In genomic region chr16:68299571-68300453, GRCh38 we compare ENCODE assay signal across 11 cellular contexts. TPM values are rescaled to one million over a fixed set of nuclear protein-coding genes. Genes with fewer than 3 reads are reported as not detected.
DNase-seq lines count a peak whose midpoint lies in the region; ATAC-seq and TF ChIP-seq lines count a peak whose summit lies in the region.
"Had no signal": no experiment of that assay in that cellular context is flagged by ENCODE, and none has a peak within 500 bp of the region (broad histone marks: within the 10 kb centered on the region; RNA-seq: fewer than 3 reads in every experiment).

No MANE protein-coding gene starts in this region.

- no peak overlapping the region for H2BK5ac ChIP-seq in trophoblast cell (ENCODE audit: low read depth, low read length, poor library complexity)

- H4K12ac ChIP-seq in trophoblast cell (ENCODE audit: low read depth, low read length) = no peak overlapping the region

- H3K9me3 Mint-ChIP-seq in MCF 10A (ENCODE audit: unreplicated experiment) = no peaks in the 10 kb centered on the region
- no peaks in the 10 kb centered on the region for H3K9me3 Mint-ChIP-seq in activated T-helper 17 cell treated with anti-CD3 and anti-CD28 coated beads, Interleukin-2, amount 50 U/mL, for 72 hours

- no peak overlapping the region for H3K4me3 Mint-ChIP-seq in MCF 10A (ENCODE audit: unreplicated experiment)
- no peak overlapping the region for H3K4me3 Mint-ChIP-seq in activated T-helper 17 cell treated with anti-CD3 and anti-CD28 coated beads, Interleukin-2, amount 50 U/mL, for 72 hours

- no peak overlapping the region for H2BK12ac ChIP-seq in trophoblast cell (ENCODE audit: low read length)

- H3K27me3 Mint-ChIP-seq in MCF 10A (ENCODE audit: insufficient read depth, unreplicated experiment) = no peaks in the 10 kb centered on the region
- no peaks in the 10 kb centered on the region for H3K27me3 Mint-ChIP-seq in activated T-helper 17 cell treated with anti-CD3 and anti-CD28 coated beads, Interleukin-2, amount 50 U/mL, for 72 hours

- intact Hi-C loops in MCF 10A (cut with micrococcal nuclease) (no loop called here), breast epithelium (cut with DNase I; ENCODE audit: low total_unique reads) (no loop called here)

- H3K27ac Mint-ChIP-seq in MCF 10A (ENCODE audit: low read depth, unreplicated experiment) = peak overlapping the region; percentile 39
- H3K27ac Mint-ChIP-seq in activated T-helper 17 cell treated with anti-CD3 and anti-CD28 coated beads, Interleukin-2, amount 50 U/mL, for 72 hours = peak overlapping the region; percentile 39

- no peaks in the 10 kb centered on the region for H3K9me2 ChIP-seq in hepatocyte (replicated peaks; ENCODE audit: insufficient read depth)

- TF ChIP-seq CTCF in MCF 10A (IDR thresholded peaks at IDR 0.05; ENCODE audit: unreplicated experiment) (no peak), breast epithelium (IDR thresholded peaks at IDR 0.05) (no peak), hepatocyte (IDR thresholded peaks at IDR 0.05; ENCODE audit: poor library complexity) (no peak)

- H3K4ac ChIP-seq in trophoblast cell (ENCODE audit: low read depth, low read length) = no peak overlapping the region

- H2AFZ ChIP-seq in hepatocyte (no peak overlapping the region), trophoblast cell (ENCODE audit: insufficient read depth, low read length, poor library complexity) (no peak overlapping the region)

- no peaks in the 10 kb centered on the region for H3K79me2 ChIP-seq in hepatocyte
- no peaks in the 10 kb centered on the region for H3K79me2 ChIP-seq in trophoblast cell (ENCODE audit: control insufficient read depth, insufficient read depth, low read length, poor library complexity)

- DNase-seq in MCF 10A (ENCODE audit: unreplicated experiment) (no peak), breast epithelium (ENCODE audit: low spot score in 2 of 2) (no peak), hepatocyte (ENCODE audit: low spot score) (no peak), SHP77 treated with DMSO at 0.1 percent for 48 hours (lab: John Stamatoyannopoulos, UW) (no peak), trophoblast cell (no peak)
- DNase-seq: occipital lobe had no signal

- H2BK120ac ChIP-seq in trophoblast cell (ENCODE audit: insufficient read depth, low read length, poor library complexity) = no peak overlapping the region

- H3K14ac ChIP-seq in trophoblast cell (ENCODE audit: low read length) = no peak overlapping the region

- H3K4me1 Mint-ChIP-seq in MCF 10A (ENCODE audit: insufficient read depth, unreplicated experiment) = no peaks in the 10 kb centered on the region
- peaks cover 10% of the 10 kb centered on the region for H3K4me1 Mint-ChIP-seq in activated T-helper 17 cell treated with anti-CD3 and anti-CD28 coated beads, Interleukin-2, amount 50 U/mL, for 72 hours

- H3K18ac ChIP-seq in trophoblast cell (ENCODE audit: low read length) = no peak overlapping the region

- POLR2A ChIA-PET in MCF 10A (lab: Yijun Ruan, JAX) = interaction anchor here (0.7 to 8.2 kb wide), 11 partner anchors 11 to 63 kb away, joined by 3 to 92 read pairs (median 11); partner anchors contain the start of genes ESRP2, PRMT7, SLC7A6 and SLC7A6OS

- ATAC-seq in activated T-helper 17 cell treated with anti-CD3 and anti-CD28 coated beads, Interleukin-2, amount 50 U/mL, for 72 hours (replicated peaks) = no peak
- ATAC-seq in GM19397 (IDR thresholded peaks at IDR 0.05; ENCODE audit: unreplicated experiment) = no peak

- no TSS peak for BruUV-seq in MCF 10A (replicated peaks; lab: Mats Ljungman, UMichigan)

- H3K27ac ChIP-seq in breast epithelium (peak overlapping the region in 1 of 2 donors; percentile 65), hepatocyte (peak overlapping the region; percentile 44), subcutaneous abdominal adipose tissue (ENCODE audit: low read depth, low read length) (peak overlapping the region; percentile 94), trophoblast cell (ENCODE audit: low read depth, low read length) (no peak overlapping the region)
- H3K27ac ChIP-seq: BLaER1 treated with 17β-estradiol and CSF1 and Interleukin-3, amounts not matched to agents 10 nM and 100 nM; uterus had no signal

- no peak overlapping the region for H3K23ac ChIP-seq in trophoblast cell (ENCODE audit: low read length)

- H3K36me3 ChIP-seq in breast epithelium (peaks cover 4% of the 10 kb centered on the region), hepatocyte (replicated peaks; ENCODE audit: insufficient read depth, low read depth) (no peaks in the 10 kb centered on the region), subcutaneous abdominal adipose tissue (ENCODE audit: control insufficient read depth in 5 of 5, insufficient read depth in 5 of 5, low read length in 5 of 5) (peaks cover 33 to 96% (median 79%) of the 10 kb centered on the region in 5 donors), trophoblast cell (ENCODE audit: control insufficient read depth in 1 of 2, insufficient read depth in 2 of 2, low read length in 2 of 2) (peaks cover 48 to 65% of the 10 kb centered on the region in 2 experiments)
- H3K36me3 ChIP-seq: uterus had no signal

- H3K9ac ChIP-seq in subcutaneous abdominal adipose tissue (ENCODE audit: low read length in 5 of 5) = no peak overlapping the region
- no peak overlapping the region for H3K9ac ChIP-seq in trophoblast cell (ENCODE audit: low read length)

- no peaks in the 10 kb centered on the region for H3K79me1 ChIP-seq in trophoblast cell (ENCODE audit: low read length)

- H3K4me2 ChIP-seq in hepatocyte (peak overlapping the region; percentile 27), trophoblast cell (ENCODE audit: low read length) (no peak overlapping the region)
- H3K4me2 ChIP-seq: BLaER1 treated with 17β-estradiol and CSF1 and Interleukin-3, amounts not matched to agents 10 nM and 100 nM had no signal

- no peak overlapping the region for H3K4me3 ChIP-seq in breast epithelium
- no peak overlapping the region for H3K4me3 ChIP-seq in hepatocyte
- H3K4me3 ChIP-seq in subcutaneous abdominal adipose tissue (ENCODE audit: low read depth in 1 of 5, low read length in 5 of 5) = no peak overlapping the region
- no peak overlapping the region for H3K4me3 ChIP-seq in trophoblast cell (ENCODE audit: low read depth, low read length)
- H3K4me3 ChIP-seq: BLaER1 treated with 17β-estradiol and CSF1 and Interleukin-3, amounts not matched to agents 10 nM and 100 nM; uterus had no signal

- H4K20me1 ChIP-seq in hepatocyte (ENCODE audit: insufficient read depth, poor library complexity, severe bottlenecking) = no peaks in the 10 kb centered on the region

- H3K9me3 ChIP-seq in breast epithelium = no peaks in the 10 kb centered on the region
- no peaks in the 10 kb centered on the region for H3K9me3 ChIP-seq in hepatocyte (ENCODE audit: low read depth)
- H3K9me3 ChIP-seq in subcutaneous abdominal adipose tissue (ENCODE audit: control insufficient read depth in 5 of 5, low read length in 5 of 5) = no peaks in the 10 kb centered on the region
- H3K9me3 ChIP-seq in trophoblast cell (ENCODE audit: insufficient read depth, low read depth, low read length) = peaks cover 1% of the 10 kb centered on the region
- H3K9me3 ChIP-seq: BLaER1 treated with 17β-estradiol and CSF1 and Interleukin-3, amounts not matched to agents 10 nM and 100 nM; uterus had no signal

- peaks cover 97% of the 10 kb centered on the region for H3K36me3 Mint-ChIP-seq in MCF 10A (ENCODE audit: insufficient read depth, unreplicated experiment)
- H3K36me3 Mint-ChIP-seq in activated T-helper 17 cell treated with anti-CD3 and anti-CD28 coated beads, Interleukin-2, amount 50 U/mL, for 72 hours (ENCODE audit: low read depth) = peaks cover 97% of the 10 kb centered on the region

- H4K91ac ChIP-seq in trophoblast cell (ENCODE audit: low read depth, low read length) = no peak overlapping the region

- 73% methylated on average over 11 of the region's 11 CpGs for WGBS in hepatocyte (ENCODE audit: low lambda C conversion rate, missing lambda C conversion rate)
- WGBS in trophoblast cell (ENCODE audit: extremely low coverage, insufficient coverage, insufficient read length) = no CpG with 5 or more reads among the region's 11 CpGs

- H2AK5ac ChIP-seq in trophoblast cell (ENCODE audit: low read length) = no peak overlapping the region

- H3K27me3 ChIP-seq in breast epithelium = no peaks in the 10 kb centered on the region
- H3K27me3 ChIP-seq in hepatocyte = no peaks in the 10 kb centered on the region
- no peaks in the 10 kb centered on the region for H3K27me3 ChIP-seq in subcutaneous abdominal adipose tissue (ENCODE audit: control insufficient read depth in 5 of 5, insufficient read depth in 4 of 5, low read length in 5 of 5)
- no peaks in the 10 kb centered on the region for H3K27me3 ChIP-seq in trophoblast cell (ENCODE audit: insufficient read depth, low read length)
- H3K27me3 ChIP-seq: BLaER1 treated with 17β-estradiol and CSF1 and Interleukin-3, amounts not matched to agents 10 nM and 100 nM; uterus had no signal

- no peaks in the 10 kb centered on the region for H3K4me1 ChIP-seq in breast epithelium
- H3K4me1 ChIP-seq in hepatocyte (ENCODE audit: insufficient read depth) = peaks cover 30% of the 10 kb centered on the region
- H3K4me1 ChIP-seq in subcutaneous abdominal adipose tissue (ENCODE audit: control insufficient read depth in 5 of 5, insufficient read depth in 5 of 5, low read length in 5 of 5) = peaks cover 0 to 44% (median 42%) of the 10 kb centered on the region in 5 donors
- no peaks in the 10 kb centered on the region for H3K4me1 ChIP-seq in trophoblast cell (ENCODE audit: control insufficient read depth in 1 of 2, insufficient read depth in 2 of 2, low read length in 2 of 2)
- H3K4me1 ChIP-seq: uterus had no signal

- H4K8ac ChIP-seq in trophoblast cell (ENCODE audit: low read depth, low read length) = no peak overlapping the region

- TF ChIP-seq POLR2A in breast epithelium (IDR thresholded peaks at IDR 0.05) = no peak

- CTCF ChIA-PET in MCF 10A (lab: Yijun Ruan, JAX) = interaction anchor here (0.6 to 3.8 kb wide), 11 partner anchors 9 to 221 kb away, joined by 3 to 67 read pairs (median 4); partner anchors contain the start of genes PRMT7, SLC7A6 and SLC7A6OS

RNA-seq across cellular contexts. Expression of gene SLC7A6OS, which starts 10.9 kb away (rescaled TPM):
- 19.4 and 20.4 TPM in 2 replicates for total RNA-seq in MCF 10A (2022)
- total RNA-seq in breast epithelium = 10 to 100 TPM; 16.4 to 18.6 (median 16.5) TPM
- total RNA-seq in activated T-helper 17 cell treated with anti-CD3 and anti-CD28 coated beads, Interleukin-2, amount 50 U/mL, for 72 hours = 10 to 100 TPM; 21.3 to 21.8 TPM
- 8.8 and 13.0 TPM in 2 replicates for total RNA-seq in hepatocyte
- polyA plus RNA-seq in hepatocyte = 13.7 and 18.9 TPM in 2 replicates
- polyA plus RNA-seq in trophoblast cell (2013) = 8.8 and 9.9 TPM in 2 replicates

RNA-seq across cellular contexts. Expression of gene PRMT7, which starts 11.0 kb away (rescaled TPM):
- total RNA-seq in MCF 10A (2022) = 28.0 and 33.2 TPM in 2 replicates
- total RNA-seq in breast epithelium = 10 to 100 TPM; 38.4 to 53.4 (median 41.0) TPM
- 10 to 100 TPM; 53.3 to 57.8 TPM for total RNA-seq in activated T-helper 17 cell treated with anti-CD3 and anti-CD28 coated beads, Interleukin-2, amount 50 U/mL, for 72 hours
- 41.1 and 41.9 TPM in 2 replicates for total RNA-seq in hepatocyte
- 31.0 and 43.6 TPM in 2 replicates for polyA plus RNA-seq in hepatocyte
- polyA plus RNA-seq in trophoblast cell (2013) = 32.7 and 33.3 TPM in 2 replicates

RNA-seq across cellular contexts. Expression of gene SLC7A6, which starts 35.5 kb away (rescaled TPM):
- total RNA-seq in MCF 10A (2022) (45.3 and 61.0 TPM in 2 replicates), breast epithelium (100 to 1,000 TPM in 1 of 3 donors, 10 to 100 TPM in 2; 43.2 to 284 (median 65.2) TPM), hepatocyte (23.4 and 29.7 TPM in 2 replicates)
- 10 to 100 TPM; 65.6 to 99.0 TPM for total RNA-seq in activated T-helper 17 cell treated with anti-CD3 and anti-CD28 coated beads, Interleukin-2, amount 50 U/mL, for 72 hours
- polyA plus RNA-seq in hepatocyte = 20.5 and 23.1 TPM in 2 replicates
- 65.1 and 75.5 TPM in 2 replicates for polyA plus RNA-seq in trophoblast cell (2013)

RNA-seq across cellular contexts. Expression of gene PLA2G15, which starts 54.6 kb away (rescaled TPM):
- 4.6 and 6.4 TPM in 2 replicates for total RNA-seq in MCF 10A (2022)
- total RNA-seq in breast epithelium = 10 to 100 TPM; 15.4 to 34.7 (median 19.8) TPM
- total RNA-seq in activated T-helper 17 cell treated with anti-CD3 and anti-CD28 coated beads, Interleukin-2, amount 50 U/mL, for 72 hours = 10 to 100 TPM; 11.2 to 15.5 TPM
- 24.2 and 34.8 TPM in 2 replicates for total RNA-seq in hepatocyte
- 31.7 and 34.2 TPM in 2 replicates for polyA plus RNA-seq in hepatocyte
- polyA plus RNA-seq in trophoblast cell (2013) = 22.1 and 24.6 TPM in 2 replicates
